ENCODE assay signal across 8 cellular contexts in the genomic region with DNA sequence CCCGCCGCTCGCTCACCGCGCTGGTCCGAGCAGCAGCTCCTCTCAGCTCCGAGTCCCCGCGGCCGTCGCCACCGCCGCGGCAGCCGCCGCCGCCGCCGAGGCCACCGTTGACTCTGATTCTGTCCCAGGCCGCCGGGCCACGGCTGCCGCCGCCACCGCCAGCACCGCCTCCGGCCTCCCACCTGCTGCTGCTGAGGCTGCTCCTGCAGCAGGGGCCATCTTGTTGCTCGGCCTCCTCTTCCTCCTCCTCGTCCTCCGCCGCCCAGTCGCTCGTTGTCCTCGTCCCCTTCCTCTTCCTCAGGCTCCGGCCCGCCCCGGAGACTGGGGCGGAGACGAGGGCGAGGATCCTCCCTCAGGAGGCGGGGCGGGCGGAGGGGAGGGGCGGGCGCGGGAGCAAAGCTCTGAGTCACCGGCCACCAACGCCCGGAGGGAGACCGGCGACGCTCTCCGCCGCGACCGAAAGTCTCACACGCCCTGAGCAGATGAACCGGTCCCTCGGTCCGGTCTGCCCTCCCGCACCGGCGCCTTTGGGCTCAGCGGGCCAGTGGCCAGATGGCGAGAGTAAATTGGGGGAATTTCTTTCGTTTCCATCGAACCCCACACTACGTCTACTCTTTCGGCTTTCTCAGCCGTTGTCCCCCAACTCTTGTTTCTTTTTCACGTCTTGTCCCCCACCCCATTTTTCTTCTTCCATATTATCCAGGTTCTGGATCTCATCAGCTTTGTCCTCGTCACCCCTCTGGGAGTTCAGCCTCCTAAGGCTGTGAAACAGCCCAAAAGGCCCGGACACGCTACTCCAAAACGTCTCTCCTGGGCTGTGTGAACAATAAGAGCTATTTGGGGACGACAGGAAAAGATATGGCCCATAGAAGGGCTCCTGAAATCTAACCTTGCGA. TPM values are rescaled to one million over a fixed set of nuclear protein-coding genes. Genes with fewer than 3 reads are reported as not detected.
DNase-seq lines count a peak whose midpoint lies in the region; ATAC-seq, FAIRE-seq and TF ChIP-seq lines count a peak whose summit lies in the region.

A gene with protein sequence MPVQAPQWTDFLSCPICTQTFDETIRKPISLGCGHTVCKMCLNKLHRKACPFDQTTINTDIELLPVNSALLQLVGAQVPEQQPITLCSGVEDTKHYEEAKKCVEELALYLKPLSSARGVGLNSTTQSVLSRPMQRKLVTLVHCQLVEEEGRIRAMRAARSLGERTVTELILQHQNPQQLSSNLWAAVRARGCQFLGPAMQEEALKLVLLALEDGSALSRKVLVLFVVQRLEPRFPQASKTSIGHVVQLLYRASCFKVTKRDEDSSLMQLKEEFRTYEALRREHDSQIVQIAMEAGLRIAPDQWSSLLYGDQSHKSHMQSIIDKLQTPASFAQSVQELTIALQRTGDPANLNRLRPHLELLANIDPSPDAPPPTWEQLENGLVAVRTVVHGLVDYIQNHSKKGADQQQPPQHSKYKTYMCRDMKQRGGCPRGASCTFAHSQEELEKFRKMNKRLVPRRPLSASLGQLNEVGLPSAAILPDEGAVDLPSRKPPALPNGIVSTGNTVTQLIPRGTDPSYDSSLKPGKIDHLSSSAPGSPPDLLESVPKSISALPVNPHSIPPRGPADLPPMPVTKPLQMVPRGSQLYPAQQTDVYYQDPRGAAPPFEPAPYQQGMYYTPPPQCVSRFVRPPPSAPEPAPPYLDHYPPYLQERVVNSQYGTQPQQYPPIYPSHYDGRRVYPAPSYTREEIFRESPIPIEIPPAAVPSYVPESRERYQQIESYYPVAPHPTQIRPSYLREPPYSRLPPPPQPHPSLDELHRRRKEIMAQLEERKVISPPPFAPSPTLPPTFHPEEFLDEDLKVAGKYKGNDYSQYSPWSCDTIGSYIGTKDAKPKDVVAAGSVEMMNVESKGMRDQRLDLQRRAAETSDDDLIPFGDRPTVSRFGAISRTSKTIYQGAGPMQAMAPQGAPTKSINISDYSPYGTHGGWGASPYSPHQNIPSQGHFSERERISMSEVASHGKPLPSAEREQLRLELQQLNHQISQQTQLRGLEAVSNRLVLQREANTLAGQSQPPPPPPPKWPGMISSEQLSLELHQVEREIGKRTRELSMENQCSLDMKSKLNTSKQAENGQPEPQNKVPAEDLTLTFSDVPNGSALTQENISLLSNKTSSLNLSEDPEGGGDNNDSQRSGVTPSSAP (minus strand): TSS at position 278 of the 896 bp plus-strand sequence. CDS start 29,372 bp downstream, outside the sequence.

- peak; percentile 86 for ATAC-seq in HG02852 (IDR thresholded peaks at IDR 0.05; ENCODE audit: unreplicated experiment)

- DNase-seq in NCI-H1694 (lab: John Stamatoyannopoulos, UW): peak; percentile 55
- peak; percentile 77 to 93 (median 84) for DNase-seq in T-helper 2 cell
- peak in 55 of 56 donors; percentile 50 to 95 (median 87) for DNase-seq in amygdala (lab: John Stamatoyannopoulos, UW)
- peak; percentile 93 for DNase-seq in left ventricle myocardium inferior
- peak; percentile 49 for DNase-seq in pulmonary artery endothelial cell (ENCODE audit: low read depth, low spot score)
- DNase-seq in urothelium cell line (ENCODE audit: low spot score): peak; percentile 93

- H3K27ac ChIP-seq in left ventricle myocardium inferior (replicated peaks): peak within 1 kb of the TSS; percentile 98

- FAIRE-seq in urothelium cell line (lab: Jason Lieb, UNC): no peak

- TF ChIP-seq POLR2A in GM15510 (IDR thresholded peaks at IDR 0.05; ENCODE audit: borderline replicate concordance, extremely low read depth, insufficient read length): peak; percentile 90

- H3K27me3 ChIP-seq in left ventricle myocardium inferior (ENCODE audit: low read depth): no peaks in the 10 kb centered on the region

- peaks cover 60% of the 10 kb centered on the region for H3K4me1 ChIP-seq in left ventricle myocardium inferior

- intact Hi-C loops in left ventricle myocardium inferior (cut with micrococcal nuclease): no loop called here

- H3K9me3 ChIP-seq in left ventricle myocardium inferior (replicated peaks): no peaks in the 10 kb centered on the region

- H3K36me3 ChIP-seq in left ventricle myocardium inferior: peaks cover 3% of the 10 kb centered on the region

- TF ChIP-seq CTCF in left ventricle myocardium inferior (IDR thresholded peaks at IDR 0.05; ENCODE audit: borderline replicate concordance): no peak

- H3K4me3 ChIP-seq in left ventricle myocardium inferior: peak within 1 kb of the TSS; percentile 98

RNA-seq across cellular contexts. Expression of the gene that starts here (rescaled TPM):
- total RNA-seq in left ventricle myocardium inferior (19.1 TPM), pulmonary artery endothelial cell (15.9 and 25.6 TPM in 2 replicates)

Comparison
In these comparisons a context has a peak if more than half of its experiments do, and no peak if none do; other contexts are left out.
1. Peak in every context shown above with its lines: DNase-seq, ATAC-seq, H3K4me3 ChIP-seq and H3K27ac ChIP-seq.